ENCODE assay signal across 9 cellular contexts in the genomic region with DNA sequence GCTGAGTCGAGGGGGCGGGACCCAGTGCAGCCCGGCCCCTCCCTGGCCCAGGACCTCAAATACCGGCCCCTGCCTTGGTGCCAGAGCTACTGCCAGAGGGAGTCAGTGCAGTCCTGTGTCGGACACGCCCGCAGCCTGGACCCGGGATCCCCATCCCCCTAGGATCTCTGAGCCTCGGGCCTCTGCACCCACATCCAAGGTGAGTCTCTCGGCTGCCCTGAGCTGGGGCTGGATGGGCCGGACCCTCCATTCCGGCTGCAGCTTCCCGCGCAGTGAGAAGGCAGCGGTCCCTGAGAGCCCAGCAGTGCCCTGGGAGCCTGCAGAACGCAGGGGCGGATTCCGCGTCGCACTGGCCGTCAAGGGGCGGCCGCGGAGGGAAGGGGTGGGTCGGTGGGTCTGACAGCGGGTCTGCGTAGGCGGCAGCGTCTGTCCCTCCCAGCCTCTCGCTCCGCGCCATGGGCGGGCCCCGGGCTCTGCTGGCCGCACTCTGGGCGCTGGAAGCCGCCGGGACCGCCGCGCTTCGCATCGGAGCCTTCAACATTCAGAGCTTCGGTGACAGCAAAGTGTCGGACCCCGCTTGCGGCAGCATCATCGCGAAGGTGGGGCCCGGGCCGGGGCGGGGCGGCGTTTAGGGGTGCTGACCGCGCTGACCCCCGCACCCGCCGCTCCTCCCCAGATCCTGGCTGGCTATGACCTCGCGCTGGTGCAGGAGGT. TPM values are rescaled to one million over a fixed set of nuclear protein-coding genes. Genes with fewer than 3 reads are reported as not detected.
DNase-seq lines count a peak whose midpoint lies in the region; ATAC-seq and TF ChIP-seq lines count a peak whose summit lies in the region.
"Had no signal": no experiment of that assay in that cellular context is flagged by ENCODE, and none has a peak within 500 bp of the region (broad histone marks: within the 10 kb centered on the region; RNA-seq: fewer than 3 reads in every experiment).

A gene with protein sequence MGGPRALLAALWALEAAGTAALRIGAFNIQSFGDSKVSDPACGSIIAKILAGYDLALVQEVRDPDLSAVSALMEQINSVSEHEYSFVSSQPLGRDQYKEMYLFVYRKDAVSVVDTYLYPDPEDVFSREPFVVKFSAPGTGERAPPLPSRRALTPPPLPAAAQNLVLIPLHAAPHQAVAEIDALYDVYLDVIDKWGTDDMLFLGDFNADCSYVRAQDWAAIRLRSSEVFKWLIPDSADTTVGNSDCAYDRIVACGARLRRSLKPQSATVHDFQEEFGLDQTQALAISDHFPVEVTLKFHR (plus strand): TSS at position 83 of the 714 bp plus-strand sequence. CDS start 373 bp downstream, at position 456.

- ATAC-seq in HG02588 (IDR thresholded peaks at IDR 0.05; ENCODE audit: unreplicated experiment) (no peak), GM21529 (IDR thresholded peaks at IDR 0.05; ENCODE audit: unreplicated experiment) (no peak)

- peak within 1 kb of the TSS; percentile 28 for H3K4me3 ChIP-seq in cardiac muscle cell

- H3K36me3 ChIP-seq in ES-I3 (ENCODE audit: insufficient read depth, low read length) (no peaks in the 10 kb centered on the region), cardiac muscle cell (peaks cover 34% of the 10 kb centered on the region)

- H3K4me1 ChIP-seq in ES-I3 (ENCODE audit: insufficient read depth, low read length) (no peaks in the 10 kb centered on the region; the same call in 1 of the 2 replicates), cardiac muscle cell (ENCODE audit: low read depth) (peaks cover 8% of the 10 kb centered on the region)

- H3K9me3 ChIP-seq in ES-I3 (ENCODE audit: control insufficient read depth, insufficient read depth, low read length), result no peaks in the 10 kb centered on the region
- no peaks in the 10 kb centered on the region for H3K9me3 ChIP-seq in cardiac muscle cell (ENCODE audit: low read depth)

- peaks cover 15% of the 10 kb centered on the region for H3K27me3 ChIP-seq in cardiac muscle cell

- no peak within 1 kb of the TSS for H3K27ac ChIP-seq in cardiac muscle cell

- peak within 1 kb of the TSS; percentile 48 for H3K9ac ChIP-seq in ES-I3 (ENCODE audit: low read depth, low read length)

- TF ChIP-seq CTCF in cardiac muscle cell (IDR thresholded peaks at IDR 0.05; ENCODE audit: low read depth, low read length), result no peak

- peak; percentile 42 for DNase-seq in SW480 (ENCODE audit: low spot score)
- DNase-seq in cardiac muscle cell (ENCODE audit: low read depth in 1 of 2, low spot score in 1 of 2), result peak; percentile 41 to 80
- peak; percentile 70 for DNase-seq in retina
- DNase-seq in activated effector memory CD4-positive, alpha-beta T cell treated with anti-CD3 and anti-CD28 coated beads, Interleukin-2, amount 50 U/mL, for 16 hours, result no peak
- DNase-seq in DMS153 (lab: John Stamatoyannopoulos, UW), result no peak
- DNase-seq: activated CD4-positive, CD25-positive, alpha-beta regulatory T cell treated with anti-CD3 and anti-CD28 coated beads, Interleukin-2, amount 50 U/mL, for 72 hours had no signal

RNA-seq across cellular contexts. Expression of the gene that starts here (rescaled TPM):
- 1.1 and 1.5 TPM in 2 replicates for total RNA-seq in cardiac muscle cell
- polyA plus RNA-seq in cardiac muscle cell, result 0.68 and 1.3 TPM in 2 replicates

Comparison
In these comparisons a context has a peak if more than half of its experiments do, and no peak if none do; other contexts are left out.
1. DNase-seq: peak in SW480 (single experiment), cardiac muscle cell (2 of 2) and retina (single experiment); none in activated effector memory CD4-positive, alpha-beta T cell treated with anti-CD3 and anti-CD28 coated beads, Interleukin-2, amount 50 U/mL, for 16 hours (single experiment) and DMS153 (single experiment).